In the genomic region with DNA sequence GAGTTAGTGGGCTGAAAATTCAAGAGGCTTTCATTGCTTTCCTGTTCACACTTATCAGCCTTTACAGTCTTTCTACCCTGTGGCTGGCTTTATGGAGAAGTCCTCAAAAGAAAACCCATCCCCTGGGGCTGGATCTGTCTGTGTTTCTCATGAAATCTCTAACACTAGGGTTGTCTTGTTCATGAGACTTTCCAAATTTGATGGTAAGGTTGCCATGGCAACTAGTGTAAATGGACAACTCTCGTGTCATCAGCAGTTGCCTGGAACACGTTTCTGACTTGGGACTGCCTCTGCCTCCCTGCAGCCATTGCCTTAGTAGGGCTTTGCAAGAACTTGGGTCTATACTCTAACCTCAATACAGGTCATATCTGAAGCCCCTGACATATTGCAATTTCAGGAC, we compare ENCODE assay signal across 30 cellular contexts. TPM values are rescaled to one million over a fixed set of nuclear protein-coding genes. Genes with fewer than 3 reads are reported as not detected.
"Had no signal": no experiment of that assay in that cellular context is flagged by ENCODE, and none has a peak within 500 bp of the region (broad histone marks: within the 10 kb centered on the region; RNA-seq: fewer than 3 reads in every experiment).

No MANE protein-coding gene starts in this region.

- H3K4me3 ChIP-seq: adrenal gland, ascending aorta, breast epithelium, left lung, lung, mucosa of descending colon, upper lobe of left lung had no signal

- H3K9me3 ChIP-seq: adrenal gland, ascending aorta, breast epithelium, left lung, mucosa of descending colon, upper lobe of left lung had no signal

- ATAC-seq: esophagus mucosa; foreskin keratinocyte; left lung; mucosa of descending colon; natural killer cell treated with Interleukin-12 subunit alpha and Interleukin-12 subunit beta and Interleukin-15 and Interleukin-18, amount 100 ng/mL, for 72 hours; right cardiac atrium; stimulated activated naive CD8-positive, alpha-beta T cell treated with anti-CD3 and anti-CD28 coated beads, Interleukin-15, Interleukin-2, amounts not matched to agents 100 U/mL and 50 U/mL, for 24 hours; T-helper 17 cell had no signal

- H3K36me3 ChIP-seq: adrenal gland, ascending aorta, breast epithelium, left lung, upper lobe of left lung had no signal

- H3K4me1 ChIP-seq: adrenal gland, ascending aorta, breast epithelium, left lung, upper lobe of left lung had no signal

- H3K27me3 ChIP-seq: adrenal gland, ascending aorta, breast epithelium, left lung, upper lobe of left lung had no signal

- DNase-seq: activated CD4-positive, alpha-beta memory T cell treated with anti-CD3 and anti-CD28 coated beads for 36 hours; activated CD4-positive, alpha-beta T cell treated with anti-CD3 and anti-CD28 coated beads, Interleukin-2, amount 10 ng/mL, durations not matched to agents 24 days and 14 days; activated CD4-positive, CD25-positive, alpha-beta regulatory T cell treated with anti-CD3 and anti-CD28 coated beads, Interleukin-2, amount 50 U/mL, for 72 hours; activated CD8-positive, alpha-beta memory T cell treated with anti-CD3 and anti-CD28 coated beads, Interleukin-2, amount 50 U/mL, for 4 hours; activated effector memory CD4-positive, alpha-beta T cell treated with anti-CD3 and anti-CD28 coated beads, Interleukin-2, amount 50 U/mL, for 16 hours; activated naive CD4-positive, alpha-beta T cell treated with anti-CD3 and anti-CD28 coated beads for 36 hours; activated naive CD8-positive, alpha-beta T cell treated with anti-CD3 and anti-CD28 coated beads for 36 hours; activated T-cell treated with anti-CD3 and anti-CD28 coated beads, Interleukin-2, amount 50 U/mL, for 1 hour; adrenal gland; endodermal cell; foreskin keratinocyte; kidney glomerular epithelial cell; left lung; mucosa of descending colon; posterior cingulate gyrus; right cardiac atrium; stimulated activated CD4-positive, alpha-beta T cell treated with anti-CD3 and anti-CD28 coated beads, Interleukin-12 subunit alpha, Interleukin-12 subunit beta, amount 100 ng/mL, for 4 hours; stimulated activated CD4-positive, alpha-beta T cell treated with anti-CD3 and anti-CD28 coated beads, Interleukin-4, amount 100 ng/mL, for 1 hour; stimulated activated naive CD8-positive, alpha-beta T cell treated with anti-CD3 and anti-CD28 coated beads, Interleukin-15, Interleukin-2, amounts not matched to agents 100 U/mL and 50 U/mL, for 24 hours; T-helper 17 cell; T1000; upper lobe of left lung had no signal

- H3K27ac ChIP-seq: adrenal gland, ascending aorta, breast epithelium, foreskin keratinocyte, left lung, upper lobe of left lung had no signal

RNA-seq across cellular contexts. Expression of a gene that starts 35.8 kb away (rescaled TPM):
- total RNA-seq: activated CD4-positive, alpha-beta memory T cell treated with anti-CD3 and anti-CD28 coated beads for 36 hours; activated CD4-positive, alpha-beta T cell treated with anti-CD3 and anti-CD28 coated beads, Interleukin-2, amount 10 ng/mL, durations not matched to agents 24 days and 14 days; activated CD8-positive, alpha-beta memory T cell treated with anti-CD3 and anti-CD28 coated beads for 36 hours; activated naive CD4-positive, alpha-beta T cell treated with anti-CD3 and anti-CD28 coated beads for 36 hours; activated naive CD8-positive, alpha-beta T cell treated with anti-CD3 and anti-CD28 coated beads for 36 hours; activated T-helper 1 cell treated with anti-CD3 and anti-CD28 coated beads, Interleukin-12 subunit alpha, Interleukin-12 subunit beta, Interleukin-2, Interleukin-4 antibody, amounts not matched to agents 30 ng/mL and 10 ng/mL and 1 ng/mL, durations not matched to agents 14 hours and 24 hours and 36 hours; adrenal gland; ascending aorta; breast epithelium; esophagus mucosa; mesenteric fat pad; natural killer cell treated with Interleukin-12 subunit alpha and Interleukin-12 subunit beta and Interleukin-15 and Interleukin-18, amount 100 ng/mL, for 72 hours; right cardiac atrium; T-helper 17 cell had no signal
